1 cellular context compared by ENCODE assay signal in the genomic region with DNA sequence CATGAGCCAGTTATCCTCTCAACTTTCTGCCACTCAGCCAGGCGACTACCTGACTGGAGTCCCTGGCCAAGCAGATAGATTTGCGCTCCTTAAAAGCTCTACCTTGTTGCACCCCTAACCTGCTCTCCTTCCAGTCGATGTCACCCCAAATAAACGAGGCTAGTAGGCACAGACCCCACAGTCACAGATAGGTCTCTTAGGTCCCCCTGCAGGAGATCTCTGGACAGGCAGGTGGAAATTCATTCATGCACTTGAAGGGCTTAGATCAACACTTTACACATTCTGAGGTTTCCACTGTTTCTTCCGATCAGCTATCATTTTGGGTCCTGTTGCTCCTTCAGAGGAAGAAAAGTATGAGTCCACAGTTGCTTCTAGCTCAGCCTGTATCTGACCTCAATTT.
TF ChIP-seq lines count a peak whose summit lies in the region.

No MANE protein-coding gene starts in this region.

TF ChIP-seq in SK-N-SH, 30 proteins besides CTCF, POLR2A, EP300 and RAD21 (continued from another document):
- TF ChIP-seq, protein P1, sequence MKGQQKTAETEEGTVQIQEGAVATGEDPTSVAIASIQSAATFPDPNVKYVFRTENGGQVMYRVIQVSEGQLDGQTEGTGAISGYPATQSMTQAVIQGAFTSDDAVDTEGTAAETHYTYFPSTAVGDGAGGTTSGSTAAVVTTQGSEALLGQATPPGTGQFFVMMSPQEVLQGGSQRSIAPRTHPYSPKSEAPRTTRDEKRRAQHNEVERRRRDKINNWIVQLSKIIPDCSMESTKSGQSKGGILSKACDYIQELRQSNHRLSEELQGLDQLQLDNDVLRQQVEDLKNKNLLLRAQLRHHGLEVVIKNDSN (IDR thresholded peaks at IDR 0.05; ENCODE audit: borderline replicate concordance, low read depth), result no peak
- TF ChIP-seq FOXM1 (IDR thresholded peaks at IDR 0.05; ENCODE audit: low read depth) (no peak), JUND (IDR thresholded peaks at IDR 0.05) (no peak), RFX5 (IDR thresholded peaks at IDR 0.05; ENCODE audit: low read length) (no peak), POLR2AphosphoS5 (IDR thresholded peaks at IDR 0.05; ENCODE audit: low read depth, low read length) (no peak), ELF1 (IDR thresholded peaks at IDR 0.05) (no peak), TCF12 (IDR thresholded peaks at IDR 0.05) (no peak), GATA2 (CRISPR knock-in tag; IDR thresholded peaks at IDR 0.05) (no peak), NRF1 (IDR thresholded peaks at IDR 0.05; ENCODE audit: low read depth, low read length) (no peak), TAF1 (IDR thresholded peaks at IDR 0.05; ENCODE audit: borderline replicate concordance, low read depth, low read length) (no peak), FOXJ3 (CRISPR knock-in tag; IDR thresholded peaks at IDR 0.05) (no peak), RCOR1 (IDR thresholded peaks at IDR 0.05; ENCODE audit: low read length) (no peak)
- TF ChIP-seq, protein P2, sequence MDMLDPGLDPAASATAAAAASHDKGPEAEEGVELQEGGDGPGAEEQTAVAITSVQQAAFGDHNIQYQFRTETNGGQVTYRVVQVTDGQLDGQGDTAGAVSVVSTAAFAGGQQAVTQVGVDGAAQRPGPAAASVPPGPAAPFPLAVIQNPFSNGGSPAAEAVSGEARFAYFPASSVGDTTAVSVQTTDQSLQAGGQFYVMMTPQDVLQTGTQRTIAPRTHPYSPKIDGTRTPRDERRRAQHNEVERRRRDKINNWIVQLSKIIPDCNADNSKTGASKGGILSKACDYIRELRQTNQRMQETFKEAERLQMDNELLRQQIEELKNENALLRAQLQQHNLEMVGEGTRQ (IDR thresholded peaks at IDR 0.05; ENCODE audit: borderline replicate concordance, low read depth, low read length), result no peak
- TF ChIP-seq, protein P3, sequence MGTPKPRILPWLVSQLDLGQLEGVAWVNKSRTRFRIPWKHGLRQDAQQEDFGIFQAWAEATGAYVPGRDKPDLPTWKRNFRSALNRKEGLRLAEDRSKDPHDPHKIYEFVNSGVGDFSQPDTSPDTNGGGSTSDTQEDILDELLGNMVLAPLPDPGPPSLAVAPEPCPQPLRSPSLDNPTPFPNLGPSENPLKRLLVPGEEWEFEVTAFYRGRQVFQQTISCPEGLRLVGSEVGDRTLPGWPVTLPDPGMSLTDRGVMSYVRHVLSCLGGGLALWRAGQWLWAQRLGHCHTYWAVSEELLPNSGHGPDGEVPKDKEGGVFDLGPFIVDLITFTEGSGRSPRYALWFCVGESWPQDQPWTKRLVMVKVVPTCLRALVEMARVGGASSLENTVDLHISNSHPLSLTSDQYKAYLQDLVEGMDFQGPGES (IDR thresholded peaks at IDR 0.05; ENCODE audit: low read depth, low read length), result no peak
- TF ChIP-seq, protein P4, sequence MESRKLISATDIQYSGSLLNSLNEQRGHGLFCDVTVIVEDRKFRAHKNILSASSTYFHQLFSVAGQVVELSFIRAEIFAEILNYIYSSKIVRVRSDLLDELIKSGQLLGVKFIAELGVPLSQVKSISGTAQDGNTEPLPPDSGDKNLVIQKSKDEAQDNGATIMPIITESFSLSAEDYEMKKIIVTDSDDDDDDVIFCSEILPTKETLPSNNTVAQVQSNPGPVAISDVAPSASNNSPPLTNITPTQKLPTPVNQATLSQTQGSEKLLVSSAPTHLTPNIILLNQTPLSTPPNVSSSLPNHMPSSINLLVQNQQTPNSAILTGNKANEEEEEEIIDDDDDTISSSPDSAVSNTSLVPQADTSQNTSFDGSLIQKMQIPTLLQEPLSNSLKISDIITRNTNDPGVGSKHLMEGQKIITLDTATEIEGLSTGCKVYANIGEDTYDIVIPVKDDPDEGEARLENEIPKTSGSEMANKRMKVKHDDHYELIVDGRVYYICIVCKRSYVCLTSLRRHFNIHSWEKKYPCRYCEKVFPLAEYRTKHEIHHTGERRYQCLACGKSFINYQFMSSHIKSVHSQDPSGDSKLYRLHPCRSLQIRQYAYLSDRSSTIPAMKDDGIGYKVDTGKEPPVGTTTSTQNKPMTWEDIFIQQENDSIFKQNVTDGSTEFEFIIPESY (IDR thresholded peaks at IDR 0.05; ENCODE audit: borderline replicate concordance, low read depth), result no peak
- TF ChIP-seq, protein P5, sequence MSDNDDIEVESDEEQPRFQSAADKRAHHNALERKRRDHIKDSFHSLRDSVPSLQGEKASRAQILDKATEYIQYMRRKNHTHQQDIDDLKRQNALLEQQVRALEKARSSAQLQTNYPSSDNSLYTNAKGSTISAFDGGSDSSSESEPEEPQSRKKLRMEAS (IDR thresholded peaks at IDR 0.05; ENCODE audit: low read depth), result no peak
- TF ChIP-seq, protein P6, sequence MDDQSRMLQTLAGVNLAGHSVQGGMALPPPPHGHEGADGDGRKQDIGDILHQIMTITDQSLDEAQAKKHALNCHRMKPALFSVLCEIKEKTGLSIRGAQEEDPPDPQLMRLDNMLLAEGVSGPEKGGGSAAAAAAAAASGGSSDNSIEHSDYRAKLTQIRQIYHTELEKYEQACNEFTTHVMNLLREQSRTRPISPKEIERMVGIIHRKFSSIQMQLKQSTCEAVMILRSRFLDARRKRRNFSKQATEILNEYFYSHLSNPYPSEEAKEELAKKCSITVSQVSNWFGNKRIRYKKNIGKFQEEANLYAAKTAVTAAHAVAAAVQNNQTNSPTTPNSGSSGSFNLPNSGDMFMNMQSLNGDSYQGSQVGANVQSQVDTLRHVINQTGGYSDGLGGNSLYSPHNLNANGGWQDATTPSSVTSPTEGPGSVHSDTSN (IDR thresholded peaks at IDR 0.05), result no peak
TF ChIP-seq in SK-N-SH: peak in this region for 0.
